In the genomic region with DNA sequence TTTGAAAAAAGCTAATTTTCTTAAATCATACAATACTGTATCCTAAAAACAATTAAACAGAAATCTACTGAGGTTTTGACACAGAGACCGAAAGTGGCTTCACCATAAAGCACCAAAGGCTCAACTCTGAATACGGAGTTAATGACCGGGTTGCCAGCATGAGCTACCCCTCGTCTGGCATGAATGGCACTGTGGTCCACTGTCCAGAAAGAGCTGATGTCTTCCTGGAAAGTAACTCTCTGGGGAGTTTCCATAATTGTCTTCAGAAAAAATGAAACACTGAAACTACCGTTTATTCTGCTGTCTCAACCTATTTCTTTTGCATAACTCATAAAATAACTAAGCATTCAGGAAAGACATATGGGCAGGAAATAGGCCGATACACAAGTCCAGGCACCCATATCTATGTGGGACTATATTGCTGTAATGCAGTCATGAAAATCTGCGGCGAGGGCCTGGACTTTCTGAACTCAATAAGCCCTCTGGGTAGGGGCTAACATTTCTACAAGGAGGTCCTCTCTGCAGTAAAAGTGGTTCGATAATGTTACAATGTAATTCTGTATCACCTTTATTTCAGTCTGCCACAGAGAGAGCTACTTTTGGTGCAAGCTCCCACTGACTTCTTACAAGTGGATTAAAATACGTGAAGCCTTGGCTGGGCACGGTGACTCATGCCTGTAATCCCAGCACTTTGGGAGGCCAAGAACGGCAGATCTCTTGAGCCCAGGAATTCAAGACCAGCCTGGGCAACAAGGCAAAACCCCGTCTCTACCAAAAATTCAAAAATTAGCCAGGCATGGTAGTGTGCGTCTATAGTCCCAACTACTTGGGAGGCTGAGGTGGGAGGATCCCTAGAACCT, we compare ENCODE assay signal across 1 cellular context.
TF ChIP-seq lines count a peak whose summit lies in the region.

No MANE protein-coding gene starts in this region.

TF ChIP-seq in K562, 482 proteins besides CTCF, POLR2A, EP300 and RAD21 (continued from another document):
- TF ChIP-seq CHD2 (IDR thresholded peaks at IDR 0.05; ENCODE audit: low read depth, low read length): no peak
- TF ChIP-seq EHMT2 (IDR thresholded peaks at IDR 0.05): no peak
- no peak for TF ChIP-seq TFAM (CRISPR knock-in tag; conservative IDR thresholded peaks at IDR 0.05)
- no peak for TF ChIP-seq CC2D1A (IDR thresholded peaks at IDR 0.05)
- no peak for TF ChIP-seq NCOA6 (IDR thresholded peaks at IDR 0.05)
- TF ChIP-seq ZNF584 (CRISPR knock-in tag; IDR thresholded peaks at IDR 0.05; ENCODE audit: low read depth): no peak
- TF ChIP-seq ZNF384 (IDR thresholded peaks at IDR 0.05; ENCODE audit: low read depth, low read length): no peak
- TF ChIP-seq HDAC6 (IDR thresholded peaks at IDR 0.05; ENCODE audit: low read depth, low read length): no peak
- TF ChIP-seq, protein P1, sequence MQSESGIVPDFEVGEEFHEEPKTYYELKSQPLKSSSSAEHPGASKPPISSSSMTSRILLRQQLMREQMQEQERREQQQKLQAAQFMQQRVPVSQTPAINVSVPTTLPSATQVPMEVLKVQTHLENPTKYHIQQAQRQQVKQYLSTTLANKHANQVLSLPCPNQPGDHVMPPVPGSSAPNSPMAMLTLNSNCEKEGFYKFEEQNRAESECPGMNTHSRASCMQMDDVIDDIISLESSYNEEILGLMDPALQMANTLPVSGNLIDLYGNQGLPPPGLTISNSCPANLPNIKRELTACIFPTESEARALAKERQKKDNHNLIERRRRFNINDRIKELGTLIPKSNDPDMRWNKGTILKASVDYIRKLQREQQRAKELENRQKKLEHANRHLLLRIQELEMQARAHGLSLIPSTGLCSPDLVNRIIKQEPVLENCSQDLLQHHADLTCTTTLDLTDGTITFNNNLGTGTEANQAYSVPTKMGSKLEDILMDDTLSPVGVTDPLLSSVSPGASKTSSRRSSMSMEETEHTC (IDR thresholded peaks at IDR 0.05): no peak
- no peak for TF ChIP-seq MTF1 (CRISPR knock-in tag; IDR thresholded peaks at IDR 0.05; ENCODE audit: borderline replicate concordance)
- TF ChIP-seq, protein P2, sequence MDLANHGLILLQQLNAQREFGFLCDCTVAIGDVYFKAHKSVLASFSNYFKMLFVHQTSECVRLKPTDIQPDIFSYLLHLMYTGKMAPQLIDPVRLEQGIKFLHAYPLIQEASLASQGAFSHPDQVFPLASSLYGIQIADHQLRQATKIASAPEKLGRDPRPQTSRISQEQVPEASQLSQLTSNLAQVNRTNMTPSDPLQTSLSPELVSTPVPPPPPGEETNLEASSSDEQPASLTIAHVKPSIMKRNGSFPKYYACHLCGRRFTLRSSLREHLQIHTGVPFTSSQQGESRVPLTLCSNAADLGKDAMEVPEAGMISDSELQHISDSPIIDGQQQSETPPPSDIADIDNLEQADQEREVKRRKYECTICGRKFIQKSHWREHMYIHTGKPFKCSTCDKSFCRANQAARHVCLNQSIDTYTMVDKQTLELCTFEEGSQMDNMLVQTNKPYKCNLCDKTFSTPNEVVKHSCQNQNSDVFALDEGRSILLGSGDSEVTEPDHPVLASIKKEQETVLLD (IDR thresholded peaks at IDR 0.05): no peak
- TF ChIP-seq FOS (IDR thresholded peaks at IDR 0.05; ENCODE audit: extremely low read depth, insufficient read length): no peak
- TF ChIP-seq CAMTA2 (CRISPR knock-in tag; conservative IDR thresholded peaks at IDR 0.05): no peak
- TF ChIP-seq TRIM24 (IDR thresholded peaks at IDR 0.05): no peak
- no peak for TF ChIP-seq EGR1 (conservative IDR thresholded peaks at IDR 0.05)
- no peak for TF ChIP-seq ZC3H11A (IDR thresholded peaks at IDR 0.05; ENCODE audit: low read depth, low read length)
- no peak for TF ChIP-seq PHB (CRISPR knock-in tag; IDR thresholded peaks at IDR 0.05)
